ENCODE assay signal across 23 cellular contexts in the genomic region with DNA sequence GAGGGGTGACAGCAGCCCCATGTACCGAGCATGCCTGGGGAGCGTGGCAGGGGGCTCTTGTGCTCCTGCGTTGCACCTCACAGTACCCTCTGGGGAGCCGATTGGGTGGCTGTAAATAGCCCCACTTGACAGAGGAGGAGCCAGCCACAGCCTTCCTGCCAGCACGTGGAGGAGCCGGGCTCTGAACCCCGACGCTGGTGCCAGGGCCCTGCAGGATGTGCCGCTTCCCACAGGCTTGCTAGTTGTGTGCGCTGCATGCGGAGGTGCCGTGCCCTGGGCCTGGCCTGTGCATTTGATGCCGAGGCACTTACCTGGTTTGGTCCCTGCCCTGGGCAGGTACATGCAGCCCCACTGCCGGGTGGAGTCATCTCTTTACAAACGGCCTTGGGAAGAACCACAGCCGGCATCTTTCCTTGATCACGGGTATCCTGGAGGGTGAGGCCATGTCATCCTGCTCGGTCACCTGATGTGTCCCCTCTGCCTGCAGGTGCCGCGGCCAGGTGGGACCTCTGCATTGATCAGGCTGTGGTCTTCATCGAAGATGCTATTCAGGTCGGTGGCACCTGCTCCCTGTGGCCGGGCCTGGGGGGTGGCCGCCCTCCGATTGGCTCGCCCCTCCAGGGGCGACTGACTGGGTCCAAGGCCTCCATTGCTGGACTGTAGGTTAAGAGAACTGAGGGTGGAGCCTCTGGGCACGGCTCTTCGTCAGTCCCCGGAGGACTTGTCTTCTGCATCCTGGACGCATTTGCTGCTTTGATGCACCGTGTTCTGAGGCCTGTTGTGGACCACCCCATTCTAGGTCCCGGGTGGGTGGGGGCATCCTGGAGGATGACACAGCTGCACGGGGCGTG. TPM values are rescaled to one million over a fixed set of nuclear protein-coding genes. Genes with fewer than 3 reads are reported as not detected.
DNase-seq lines count a peak whose midpoint lies in the region; ATAC-seq, FAIRE-seq and TF ChIP-seq lines count a peak whose summit lies in the region.
"Had no signal": no experiment of that assay in that cellular context is flagged by ENCODE, and none has a peak within 500 bp of the region (broad histone marks: within the 10 kb centered on the region; RNA-seq: fewer than 3 reads in every experiment).

No MANE protein-coding gene starts in this region.

- H3K4me3 ChIP-seq in heart left ventricle (no peak overlapping the region), K562 (no peak overlapping the region), brain microvascular endothelial cell (ENCODE audit: low read depth, low read length) (no peak overlapping the region)
- H3K4me3 ChIP-seq: heart right ventricle, left lung, pancreas, tibial nerve had no signal

- no peaks in the 10 kb centered on the region for H3K27me3 ChIP-seq in heart left ventricle
- no peaks in the 10 kb centered on the region for H3K27me3 ChIP-seq in K562 (ENCODE audit: control insufficient read depth in 2 of 2, insufficient read depth in 2 of 2, low read length in 2 of 2)
- no peaks in the 10 kb centered on the region for H3K27me3 ChIP-seq in layer of hippocampus (ENCODE audit: control insufficient read depth, insufficient read depth, low read length)
- H3K27me3 ChIP-seq in brain microvascular endothelial cell (replicated peaks), result no peaks in the 10 kb centered on the region
- H3K27me3 ChIP-seq: heart right ventricle, left lung, pancreas, right lobe of liver, tibial nerve had no signal

- no peak for TF ChIP-seq RAD21 in K562 (CRISPR knock-in tag; conservative IDR thresholded peaks at IDR 0.05 in 1 of 2, IDR thresholded peaks at IDR 0.05 in 1 of 2)

- POLR2A ChIA-PET in K562 (lab: Yijun Ruan, JAX), result no interaction called here

- TF ChIP-seq CTCF in heart left ventricle (IDR thresholded peaks at IDR 0.05) (no peak), K562 (IDR thresholded peaks at IDR 0.05 in 2 of 3, conservative IDR thresholded peaks at IDR 0.05 in 1 of 3; ENCODE audit: insufficient read depth in 2 of 3, low read depth in 1 of 3, low read length in 3 of 3) (no peak), brain microvascular endothelial cell (IDR thresholded peaks at IDR 0.05; ENCODE audit: low read depth, low read length, missing control alignments) (no peak)

- peak in 3 of 4 donors; percentile 3 to 18 (median 5) for ATAC-seq in heart left ventricle
- ATAC-seq in left cardiac atrium, result no peak
- no peak for ATAC-seq in K562
- no peak for ATAC-seq in HG03095 (IDR thresholded peaks at IDR 0.05; ENCODE audit: unreplicated experiment)
- ATAC-seq: activated CD4-positive, CD25-positive, alpha-beta regulatory T cell treated with anti-CD3 and anti-CD28 coated beads, Interleukin-2, amount 50 U/mL, for 24 hours; HCT116; left lung; natural killer cell; pancreas; right lobe of liver; stimulated activated naive CD8-positive, alpha-beta T cell treated with anti-CD3 and anti-CD28 coated beads, Interleukin-15, amount 100 ng/mL, for 72 hours had no signal

- BruUV-seq in K562 (replicated peaks; lab: Mats Ljungman, UMichigan), result no TSS peak

- intact Hi-C loops in heart left ventricle (cut with DNase I), result loop anchor here in 1 of 10 donors (10.0 kb wide), 1 partner anchor 149 kb away; the partner anchor contains the start of genes IGHMBP2 and MRPL21
- intact Hi-C loops in left cardiac atrium (cut with DNase I), result no loop called here
- intact Hi-C loops in K562 (cut with micrococcal nuclease), result no loop called here

- DNase-seq in heart left ventricle (peak in 2 of 5 donors; percentile 61), left cardiac atrium (no peak), K562 (ENCODE audit: extremely low read depth in 1 of 4, low spot score in 3 of 4) (no peak), brain microvascular endothelial cell (no peak), cortex of kidney (lab: John Stamatoyannopoulos, UW) (no peak), middle frontal gyrus (ENCODE audit: extremely low spot score, low spot score) (no peak)
- DNase-seq: activated CD4-positive, alpha-beta memory T cell treated with anti-CD3 and anti-CD28 coated beads, Interleukin-2, amount 10 ng/mL, durations not matched to agents 7 days and 5 days; central memory CD4-positive, alpha-beta T cell; heart right ventricle; natural killer cell; NCI-H2081 treated with DMSO at 0.1 percent for 48 hours; NCI-H446 treated with DMSO at 0.1 percent for 48 hours; SHP77; stimulated activated naive CD8-positive, alpha-beta T cell treated with anti-CD3 and anti-CD28 coated beads, Interleukin-15, amount 100 ng/mL, for 72 hours had no signal

- H2AFZ ChIP-seq in K562 (ENCODE audit: low read depth, low read length), result no peak overlapping the region

- no peak for TF ChIP-seq EP300 in K562 (IDR thresholded peaks at IDR 0.05; ENCODE audit: low read length)

- H3K36me3 ChIP-seq in heart left ventricle (peaks cover 0 to 35% (median 16%) of the 10 kb centered on the region in 9 donors), K562 (ENCODE audit: control insufficient read depth, insufficient read depth, low read length) (no peaks in the 10 kb centered on the region; the same call in 2 of the 3 replicates), brain microvascular endothelial cell (replicated peaks) (peaks cover 2% of the 10 kb centered on the region)
- H3K36me3 ChIP-seq: pancreas had no signal

- H3K27ac ChIP-seq in heart left ventricle, result peak overlapping the region in 4 of 12 donors; percentile 22 to 98 (median 92)
- no peak overlapping the region for H3K27ac ChIP-seq in K562 (ENCODE audit: extremely low read depth, low read depth, low read length)
- H3K27ac ChIP-seq in layer of hippocampus (ENCODE audit: low read depth, low read length), result peak overlapping the region; percentile 12
- no peak overlapping the region for H3K27ac ChIP-seq in brain microvascular endothelial cell
- H3K27ac ChIP-seq: left lung, pancreas had no signal

- FAIRE-seq in K562 (lab: Jason Lieb, UNC), result no peak
- FAIRE-seq: A204.1, pancreas had no signal

- H3K9me3 ChIP-seq in heart left ventricle (no peaks in the 10 kb centered on the region), K562 (replicated peaks; ENCODE audit: control insufficient read depth, insufficient read depth, low read depth, low read length) (no peaks in the 10 kb centered on the region)
- H3K9me3 ChIP-seq: heart right ventricle, left lung, pancreas, right lobe of liver, tibial nerve had no signal

- H3K9ac ChIP-seq in K562 (ENCODE audit: insufficient read depth in 1 of 2, low read depth in 2 of 2, low read length in 2 of 2), result no peak overlapping the region

- no peak overlapping the region for H3K4me2 ChIP-seq in K562 (ENCODE audit: insufficient read depth, low read length)

- no peak for TF ChIP-seq POLR2A in heart left ventricle (IDR thresholded peaks at IDR 0.05)
- no peak for TF ChIP-seq POLR2A in K562 (conservative IDR thresholded peaks at IDR 0.05)

- WGBS in heart left ventricle, 4 donors, result 74 to 83% (median 77%) methylated on average over 23 to 35 of the region's 35 CpGs
- 84% methylated on average over 28 of the region's 35 CpGs for WGBS in K562 (ENCODE audit: insufficient coverage, low coverage, missing lambda C conversion rate)

- H3K79me2 ChIP-seq in K562 (ENCODE audit: control insufficient read depth, insufficient read depth, low read length), result peaks cover 12% of the 10 kb centered on the region

- peaks cover 9% of the 10 kb centered on the region; the same call in 1 of the 2 replicates for H4K20me1 ChIP-seq in K562 (replicated peaks; ENCODE audit: control insufficient read depth, insufficient read depth, low read length)

- H3K4me1 ChIP-seq in heart left ventricle, result peaks cover 0 to 73% (median 52%) of the 10 kb centered on the region in 12 donors
- H3K4me1 ChIP-seq in K562 (replicated peaks in 1 of 2; ENCODE audit: control insufficient read depth in 2 of 2, insufficient read depth in 2 of 2, low read length in 2 of 2), result peaks cover 0 to 44% of the 10 kb centered on the region in 2 experiments; a peak in 3 of 5 replicates

- in situ Hi-C loops in K562 (cut with MboI), result no loop called here
- in situ Hi-C loops in brain microvascular endothelial cell (cut with HindIII; ENCODE audit: low pct_ligation_motif_present, low sequenced_read_pairs), result no loop called here

- CTCF ChIA-PET in K562 (lab: Yijun Ruan, JAX; ENCODE audit: low intra/inter-chr PET ratio), result no interaction called here

- H3K9me1 ChIP-seq in K562 (ENCODE audit: control insufficient read depth, insufficient read depth, low read length), result no peaks in the 10 kb centered on the region

RNA-seq across cellular contexts. Expression of gene TPCN2, which starts 5.0 kb away (rescaled TPM):
- total RNA-seq in heart left ventricle (10 to 100 TPM in 3 of 9 donors, 1 to 10 TPM in 6; 4.1 to 17.6 (median 7.5) TPM), left cardiac atrium (1 to 10 TPM; 7.3 to 9.7 TPM), K562 (2014; rRNA removed) (4.6 and 4.9 TPM in 2 replicates), K562 (2014; rRNA removed; fragmentation: Illumina TruSeq; extraction: Trizol) (2.3 and 2.8 TPM in 2 replicates), K562 (2015; rRNA removed; fragmentation: Illumina TruSeq; extraction: Trizol) (3.1 and 3.2 TPM in 2 replicates), K562 (2021) (9.2 and 10.2 TPM in 2 replicates)
- polyA plus RNA-seq in heart left ventricle (10 to 100 TPM in 1 of 2 donors, 1 to 10 TPM in 1; 4.8 to 11.1 TPM), K562 (2011; rRNA removed) (5.5 and 5.9 TPM in 2 replicates), K562 (2014; fragmentation: Illumina TruSeq; extraction: Trizol) (5.0 and 5.7 TPM in 2 replicates), K562 (2014; fragmentation: Nextera tagmentation; extraction: Ambion mirVana) (under 1 TPM; 0.66 to 0.82 TPM), K562 (2014; rRNA removed) (7.0 and 9.3 TPM in 2 replicates)
- 40.8 and 84.4 TPM in 2 replicates for total RNA-seq in K562 (2011; cell fraction: chromatin; rRNA removed; ENCODE audit: low replicate concordance)
- total RNA-seq in K562 (2011; cell fraction: nucleolus; rRNA removed), result 45.5 and 52.4 TPM in 2 replicates
- 44.5 and 47.8 TPM in 2 replicates for total RNA-seq in K562 (2011; cell fraction: nucleoplasm; rRNA removed)
- 5.8 TPM in 2 replicates for polyA plus RNA-seq in K562 (2011; cell fraction: cytosol; rRNA removed)
- polyA plus RNA-seq in K562 (2011; cell fraction: nucleus; rRNA removed), result 49.5 and 65.9 TPM in 2 replicates
- 6.3 and 8.7 TPM in 2 replicates for polyA plus RNA-seq in K562 (2012)
- polyA minus RNA-seq in K562 (2011; rRNA and poly(A)+ RNA removed), result 4.1 and 5.0 TPM in 2 replicates
- 6.3 and 6.4 TPM in 2 replicates for polyA minus RNA-seq in K562 (2011; cell fraction: cytosol; rRNA and poly(A)+ RNA removed)
- polyA minus RNA-seq in K562 (2011; cell fraction: nucleus; rRNA and poly(A)+ RNA removed), result 15.0 and 17.4 TPM in 2 replicates

RNA-seq across cellular contexts. Expression of gene MRGPRF, which starts 40.7 kb away (rescaled TPM):
- total RNA-seq in heart left ventricle (10 to 100 TPM in 1 of 9 donors, 1 to 10 TPM in 8; 1.6 to 13.1 (median 3.3) TPM), left cardiac atrium (10 to 100 TPM; 12.4 to 13.3 TPM), K562 (2014; rRNA removed) (not detected in 2 replicates), K562 (2014; rRNA removed; fragmentation: Illumina TruSeq; extraction: Trizol) (not detected in 2 replicates), K562 (2015; rRNA removed; fragmentation: Illumina TruSeq; extraction: Trizol) (not detected in 2 replicates), K562 (2021) (0.07 TPM in 1 of 2 replicates, not detected in the other)
- polyA plus RNA-seq in heart left ventricle (1 to 10 TPM; 4.2 to 4.9 TPM), K562 (2011; rRNA removed) (not detected in 2 replicates), K562 (2014; fragmentation: Illumina TruSeq; extraction: Trizol) (not detected in 2 replicates), K562 (2014; fragmentation: Nextera tagmentation; extraction: Ambion mirVana) (not detected), K562 (2014; rRNA removed) (not detected in 2 replicates)
- total RNA-seq in K562 (2011; cell fraction: chromatin; rRNA removed; ENCODE audit: low replicate concordance), result not detected in 2 replicates
- total RNA-seq in K562 (2011; cell fraction: nucleolus; rRNA removed), result not detected in 2 replicates
- total RNA-seq in K562 (2011; cell fraction: nucleoplasm; rRNA removed), result not detected in 2 replicates
- not detected in 2 replicates for polyA plus RNA-seq in K562 (2011; cell fraction: cytosol; rRNA removed)
- polyA plus RNA-seq in K562 (2011; cell fraction: nucleus; rRNA removed), result not detected in 2 replicates
- polyA plus RNA-seq in K562 (2012), result not detected in 2 replicates
- polyA minus RNA-seq in K562 (2011; rRNA and poly(A)+ RNA removed), result not detected in 2 replicates
- not detected in 2 replicates for polyA minus RNA-seq in K562 (2011; cell fraction: cytosol; rRNA and poly(A)+ RNA removed)
- polyA minus RNA-seq in K562 (2011; cell fraction: nucleus; rRNA and poly(A)+ RNA removed), result not detected in 2 replicates
- total RNA-seq: activated CD4-positive, alpha-beta memory T cell treated with anti-CD3 and anti-CD28 coated beads, Interleukin-2, amount 10 ng/mL, durations not matched to agents 7 days and 5 days; natural killer cell had no signal

Comparison
In these comparisons a context has a peak if more than half of its experiments do, and no peak if none do; other contexts are left out.
1. ATAC-seq: peak in heart left ventricle (3 of 4); none in left cardiac atrium (0 of 2), K562 (single experiment) and HG03095 (single experiment).